Comparison of ENCODE assay signal across 8 cellular contexts in the genomic region with DNA sequence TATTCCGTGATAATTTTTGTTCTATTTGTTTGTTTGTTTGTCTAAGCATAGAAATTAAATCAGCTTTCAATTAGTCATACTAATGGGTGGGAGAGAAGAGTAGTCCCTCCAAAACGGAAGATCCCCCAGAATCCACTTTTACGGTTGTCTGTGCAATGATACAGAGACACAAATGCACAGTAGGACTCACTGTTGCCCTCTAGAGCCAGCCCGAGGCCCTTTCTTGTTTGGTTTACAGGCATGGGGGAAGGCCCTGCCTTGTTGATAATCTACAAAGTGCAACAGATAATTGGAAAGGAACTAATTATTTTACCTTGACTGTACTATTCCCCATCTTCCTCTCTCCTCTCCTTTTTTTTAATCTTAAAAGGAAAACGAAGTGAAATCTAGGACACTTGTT.
DNase-seq lines count a peak whose midpoint lies in the region; ATAC-seq and TF ChIP-seq lines count a peak whose summit lies in the region.

No MANE protein-coding gene starts in this region.

- no peaks in the 10 kb centered on the region for H3F3A ChIP-seq in OCI-LY1 (ENCODE audit: insufficient read depth, low read length)

- H3K4me2 ChIP-seq in OCI-LY1 (ENCODE audit: low read length), result no peak overlapping the region

- POLR2A ChIA-PET in AG04449 (lab: Yijun Ruan, JAX), result no interaction called here

- no peaks in the 10 kb centered on the region for H3K9me3 ChIP-seq in OCI-LY1 (ENCODE audit: low read length)

- no peaks in the 10 kb centered on the region for H3K79me2 ChIP-seq in OCI-LY1 (ENCODE audit: insufficient read depth, low read length)

- peaks cover 0 to 2% of the 10 kb centered on the region in 2 donors for H3K9me3 Mint-ChIP-seq in stimulated activated naive B cell treated with anti-CD40 and anti-IgM and Interleukin-4, amounts not matched to agents 10 μg/mL and 1 μg/mL and 100 μg/mL, for 72 hours

- H3K9ac ChIP-seq in OCI-LY1 (ENCODE audit: low read length), result no peak overlapping the region

- DNase-seq in AG04449 (ENCODE audit: low read depth, low spot score) (no peak), GM12864 (ENCODE audit: low read depth) (no peak), inferior parietal cortex (ENCODE audit: extremely low spot score) (peak; percentile 38), COLO829 (ENCODE audit: low spot score) (no peak)
- DNase-seq in activated effector memory CD4-positive, alpha-beta T cell treated with anti-CD3 and anti-CD28 coated beads, Interleukin-2, amount 50 U/mL, for 16 hours, result peak; percentile 83
- DNase-seq in stimulated activated naive B cell treated with anti-CD40 and anti-IgM and Interleukin-4, amounts not matched to agents 10 μg/mL and 1 μg/mL and 100 μg/mL, for 72 hours, result peak; percentile 25

- no peaks in the 10 kb centered on the region for H3K9me2 ChIP-seq in OCI-LY1 (ENCODE audit: low read depth, low read length)

- TF ChIP-seq CTCF in AG04449 (IDR thresholded peaks at IDR 0.05; ENCODE audit: insufficient read depth, low read length, missing control alignments) (peak; percentile 46), GM12864 (IDR thresholded peaks at IDR 0.05; ENCODE audit: low read depth, low read length, missing control alignments) (peak; percentile 81), OCI-LY1 (IDR thresholded peaks at IDR 0.05; ENCODE audit: low read length) (peak; percentile 63)

- H3K4me1 Mint-ChIP-seq in stimulated activated naive B cell treated with anti-CD40 and anti-IgM and Interleukin-4, amounts not matched to agents 10 μg/mL and 1 μg/mL and 100 μg/mL, for 72 hours, result peaks cover 40 to 59% of the 10 kb centered on the region in 2 donors

- H3K27ac ChIP-seq in OCI-LY1 (ENCODE audit: low read depth, low read length, poor library complexity, severe bottlenecking), result no peak overlapping the region

- no peak overlapping the region for H3K27ac Mint-ChIP-seq in stimulated activated naive B cell treated with anti-CD40 and anti-IgM and Interleukin-4, amounts not matched to agents 10 μg/mL and 1 μg/mL and 100 μg/mL, for 72 hours

- H3K27me3 ChIP-seq in OCI-LY1 (ENCODE audit: insufficient read depth, low read length), result no peaks in the 10 kb centered on the region

- no peaks in the 10 kb centered on the region for H3K36me3 ChIP-seq in OCI-LY1 (ENCODE audit: insufficient read depth, low read length)

- H3K4me3 ChIP-seq in AG04449 (ENCODE audit: low read depth, low read length) (no peak overlapping the region), GM12864 (ENCODE audit: low read depth, low read length) (no peak overlapping the region), OCI-LY1 (ENCODE audit: low read depth, low read length, poor library complexity, severe bottlenecking) (no peak overlapping the region)

- H3K4me3 Mint-ChIP-seq in stimulated activated naive B cell treated with anti-CD40 and anti-IgM and Interleukin-4, amounts not matched to agents 10 μg/mL and 1 μg/mL and 100 μg/mL, for 72 hours, result no peak overlapping the region

- peaks cover 8 to 11% of the 10 kb centered on the region in 2 donors for H3K27me3 Mint-ChIP-seq in stimulated activated naive B cell treated with anti-CD40 and anti-IgM and Interleukin-4, amounts not matched to agents 10 μg/mL and 1 μg/mL and 100 μg/mL, for 72 hours

- H3K4me1 ChIP-seq in OCI-LY1 (ENCODE audit: insufficient read depth, low read length, severe bottlenecking), result peaks cover under 1% of the 10 kb centered on the region

- peak in 1 of 2 donors; percentile 32 for ATAC-seq in stimulated activated naive B cell treated with anti-CD40 and anti-IgM and Interleukin-4, amounts not matched to agents 10 μg/mL and 1 μg/mL and 100 μg/mL, for 72 hours (replicated peaks)
- ATAC-seq in GM19467 (IDR thresholded peaks at IDR 0.05; ENCODE audit: unreplicated experiment), result no peak

- H3K36me3 Mint-ChIP-seq in stimulated activated naive B cell treated with anti-CD40 and anti-IgM and Interleukin-4, amounts not matched to agents 10 μg/mL and 1 μg/mL and 100 μg/mL, for 72 hours, result peaks cover 0 to 3% of the 10 kb centered on the region in 2 donors

- H2AFZ ChIP-seq in OCI-LY1 (ENCODE audit: low read length), result no peak overlapping the region

- CTCF ChIA-PET in AG04449 (lab: Yijun Ruan, JAX), result interaction anchor here (0.6 to 2.3 kb wide), 5 partner anchors 7 to 211 kb away, joined by 3 to 5 read pairs (median 3); no protein-coding TSS in a partner anchor

- H4K20me1 ChIP-seq in OCI-LY1 (ENCODE audit: insufficient read depth, low read length), result no peaks in the 10 kb centered on the region

Comparison
In these comparisons a context has a peak if more than half of its experiments do, and no peak if none do; other contexts are left out.
1. DNase-seq: peak in activated effector memory CD4-positive, alpha-beta T cell treated with anti-CD3 and anti-CD28 coated beads, Interleukin-2, amount 50 U/mL, for 16 hours (single experiment), inferior parietal cortex (single experiment) and stimulated activated naive B cell treated with anti-CD40 and anti-IgM and Interleukin-4, amounts not matched to agents 10 μg/mL and 1 μg/mL and 100 μg/mL, for 72 hours (single experiment); none in AG04449 (single experiment), GM12864 (single experiment) and COLO829 (single experiment).
2. Peak in every context shown above with its lines, with median percentiles within 50 percentile points of each other: CTCF ChIP-seq.